ENCODE assay signal across 8 cellular contexts in genomic region chr7:100874300-100874576, GRCh38. TPM values are rescaled to one million over a fixed set of nuclear protein-coding genes. Genes with fewer than 3 reads are reported as not detected.
DNase-seq lines count a peak whose midpoint lies in the region; ATAC-seq and TF ChIP-seq lines count a peak whose summit lies in the region.

No MANE protein-coding gene starts in this region.

- peaks cover 67% of the 10 kb centered on the region for H3K36me3 Mint-ChIP-seq in activated CD8-positive, alpha-beta T cell treated with anti-CD3 and anti-CD28 coated beads, Interleukin-2, amount 10 ng/mL, durations not matched to agents 7 days and 5 days (ENCODE audit: low read depth)

- DNase-seq in HFF-Myc (ENCODE audit: extremely low read depth, low read depth) (no peak), right atrium auricular region (ENCODE audit: low spot score) (no peak), KBM-7 (no peak), NOMO-1 treated with dmso at 0.1 percent for 144 hours (lab: John Stamatoyannopoulos, UW; ENCODE audit: unreplicated experiment) (no peak)
- no peak for DNase-seq in activated CD8-positive, alpha-beta T cell treated with anti-CD3 and anti-CD28 coated beads, Interleukin-2, amount 10 ng/mL, durations not matched to agents 7 days and 5 days
- DNase-seq in activated CD4-positive, alpha-beta T cell treated with anti-CD3 and anti-CD28 coated beads, Interleukin-2, amount 50 U/mL, for 48 hours = no peak

- peak overlapping the region; percentile 99 for H3K4me3 Mint-ChIP-seq in activated CD8-positive, alpha-beta T cell treated with anti-CD3 and anti-CD28 coated beads, Interleukin-2, amount 10 ng/mL, durations not matched to agents 7 days and 5 days

- H3K9me3 Mint-ChIP-seq in activated CD8-positive, alpha-beta T cell treated with anti-CD3 and anti-CD28 coated beads, Interleukin-2, amount 10 ng/mL, durations not matched to agents 7 days and 5 days (ENCODE audit: insufficient read depth) = no peaks in the 10 kb centered on the region

- CTCF ChIA-PET in activated CD8-positive, alpha-beta T cell treated with anti-CD3 and anti-CD28 coated beads, Interleukin-2, amount 10 ng/mL, durations not matched to agents 7 days and 5 days (lab: Charles Lee) = interaction anchor here (2.7 kb wide), 1 partner anchor 13 kb away, joined by 15 read pairs; no protein-coding TSS in a partner anchor

- in situ Hi-C loops in KBM-7 (cut with MboI; ENCODE audit: low pct_unique_long_range_greater_than_20kb, low sequenced_read_pairs) = no loop called here

- peaks cover 50% of the 10 kb centered on the region for H3K4me1 Mint-ChIP-seq in activated CD8-positive, alpha-beta T cell treated with anti-CD3 and anti-CD28 coated beads, Interleukin-2, amount 10 ng/mL, durations not matched to agents 7 days and 5 days (ENCODE audit: low read depth)

- H3K27me3 Mint-ChIP-seq in activated CD8-positive, alpha-beta T cell treated with anti-CD3 and anti-CD28 coated beads, Interleukin-2, amount 10 ng/mL, durations not matched to agents 7 days and 5 days (ENCODE audit: low read depth) = no peaks in the 10 kb centered on the region

- peaks cover 0 to 44% of the 10 kb centered on the region in 2 donors for H3K4me1 ChIP-seq in right atrium auricular region

- H3K27ac ChIP-seq in right atrium auricular region (peak overlapping the region; percentile 95 to 97), skin epidermis (peak overlapping the region; percentile 63 to 99 (median 94))

- H3K36me3 ChIP-seq in right atrium auricular region = peaks cover 42% of the 10 kb centered on the region

- H3K9me3 ChIP-seq in right atrium auricular region = no peaks in the 10 kb centered on the region

- POLR2A ChIA-PET in activated CD8-positive, alpha-beta T cell treated with anti-CD3 and anti-CD28 coated beads, Interleukin-2, amount 10 ng/mL, durations not matched to agents 7 days and 5 days (lab: Charles Lee) = interaction anchor here (0.9 to 6.6 kb wide), 5 partner anchors 11 to 1315 kb away, joined by 3 to 115 read pairs (median 6); partner anchors contain the start of genes POP7, TRIM56 and UFSP1

- H3K27me3 ChIP-seq in right atrium auricular region = no peaks in the 10 kb centered on the region

- H3K4me3 ChIP-seq in HFF-Myc (replicated peaks; ENCODE audit: low read depth, low read length) (peak overlapping the region; percentile 88), right atrium auricular region (peak overlapping the region; percentile 90), skin epidermis (peak overlapping the region; percentile 77 to 99 (median 96))

- H3K27ac Mint-ChIP-seq in activated CD8-positive, alpha-beta T cell treated with anti-CD3 and anti-CD28 coated beads, Interleukin-2, amount 10 ng/mL, durations not matched to agents 7 days and 5 days = peak overlapping the region; percentile 99

- peak; percentile 1 for ATAC-seq in activated CD8-positive, alpha-beta T cell treated with anti-CD3 and anti-CD28 coated beads, Interleukin-2, amount 10 ng/mL, durations not matched to agents 7 days and 5 days
- ATAC-seq in HG03159 (IDR thresholded peaks at IDR 0.05; ENCODE audit: unreplicated experiment) = no peak

- TF ChIP-seq CTCF in HFF-Myc (IDR thresholded peaks at IDR 0.05; ENCODE audit: low read depth, low read length, missing control alignments) (no peak), right atrium auricular region (IDR thresholded peaks at IDR 0.05) (no peak)

RNA-seq across cellular contexts. Expression of gene SRRT, which starts 0.7 kb away (rescaled TPM):
- 100 to 1,000 TPM; 273 to 292 TPM for total RNA-seq in activated CD8-positive, alpha-beta T cell treated with anti-CD3 and anti-CD28 coated beads, Interleukin-2, amount 10 ng/mL, durations not matched to agents 7 days and 5 days
- total RNA-seq in right atrium auricular region = 10 to 100 TPM; 33.4 to 49.6 TPM

RNA-seq across cellular contexts. Expression of gene TRIP6, which starts 7.1 kb away (rescaled TPM):
- 10 to 100 TPM; 25.5 to 28.6 TPM for total RNA-seq in activated CD8-positive, alpha-beta T cell treated with anti-CD3 and anti-CD28 coated beads, Interleukin-2, amount 10 ng/mL, durations not matched to agents 7 days and 5 days
- total RNA-seq in right atrium auricular region = 10 to 100 TPM; 41.6 to 64.4 TPM

RNA-seq across cellular contexts. Expression of gene UFSP1, which starts 15.3 kb away (rescaled TPM):
- total RNA-seq in activated CD8-positive, alpha-beta T cell treated with anti-CD3 and anti-CD28 coated beads, Interleukin-2, amount 10 ng/mL, durations not matched to agents 7 days and 5 days = 1 to 10 TPM; 2.0 to 3.7 TPM
- 1 to 10 TPM; 3.0 to 3.7 TPM for total RNA-seq in right atrium auricular region

RNA-seq across cellular contexts. Expression of gene ACHE, which starts 21.4 kb away (rescaled TPM):
- not detected for total RNA-seq in activated CD8-positive, alpha-beta T cell treated with anti-CD3 and anti-CD28 coated beads, Interleukin-2, amount 10 ng/mL, durations not matched to agents 7 days and 5 days
- 10 to 100 TPM in 1 of 2 donors, 1 to 10 TPM in 1; 5.4 to 33.0 TPM for total RNA-seq in right atrium auricular region

RNA-seq across cellular contexts. Expression of gene SLC12A9, which starts 21.7 kb away (rescaled TPM):
- 10 to 100 TPM; 28.3 to 29.5 TPM for total RNA-seq in activated CD8-positive, alpha-beta T cell treated with anti-CD3 and anti-CD28 coated beads, Interleukin-2, amount 10 ng/mL, durations not matched to agents 7 days and 5 days
- 1 to 10 TPM; 5.0 to 9.0 TPM for total RNA-seq in right atrium auricular region

Comparison
In these comparisons a context has a peak if more than half of its experiments do, and no peak if none do; other contexts are left out.
1. RNA of gene SRRT, which starts 0.7 kb away (total RNA-seq): 273 to 292 TPM in activated CD8-positive, alpha-beta T cell treated with anti-CD3 and anti-CD28 coated beads, Interleukin-2, amount 10 ng/mL, durations not matched to agents 7 days and 5 days; 33.4 to 49.6 TPM in right atrium auricular region; every median in the first group is over 4 times any median in the second.
2. Peak in every context shown above with its lines, with median percentiles within 50 percentile points of each other: H3K4me3 ChIP-seq.